25 cellular contexts compared by ENCODE assay signal in the genomic region with DNA sequence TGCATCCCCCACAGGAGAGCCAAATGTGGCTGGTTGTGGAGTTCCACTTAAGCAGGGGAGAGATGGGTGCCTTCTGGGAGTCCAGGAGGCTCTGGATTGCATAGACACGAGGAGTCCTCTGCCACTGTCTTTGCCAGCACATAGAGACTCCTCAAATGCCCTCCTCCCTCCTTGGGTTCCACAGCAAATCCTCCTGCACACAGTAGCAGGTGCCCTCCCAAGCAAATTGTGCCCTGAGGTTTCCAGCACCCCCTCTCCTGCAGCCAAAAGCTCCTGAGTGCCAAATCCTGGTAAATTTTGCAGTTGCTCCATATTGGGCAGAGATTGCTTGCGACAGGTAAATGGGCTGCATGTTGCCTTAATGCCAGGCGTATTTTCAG. TPM values are rescaled to one million over a fixed set of nuclear protein-coding genes. Genes with fewer than 3 reads are reported as not detected.
DNase-seq lines count a peak whose midpoint lies in the region; TF ChIP-seq lines count a peak whose summit lies in the region.
"Had no signal": no experiment of that assay in that cellular context is flagged by ENCODE, and none has a peak within 500 bp of the region (broad histone marks: within the 10 kb centered on the region; RNA-seq: fewer than 3 reads in every experiment).

No MANE protein-coding gene starts in this region.

- no peak overlapping the region for H3K27ac ChIP-seq in suprapubic skin
- H3K27ac ChIP-seq: RWPE1 had no signal

- peaks cover 39% of the 10 kb centered on the region for H3K4me1 ChIP-seq in suprapubic skin

- no peak for TF ChIP-seq CTCF in suprapubic skin (IDR thresholded peaks at IDR 0.05)

- no peak for TF ChIP-seq EP300 in suprapubic skin (IDR thresholded peaks at IDR 0.05)

- peaks cover 100% of the 10 kb centered on the region for H3K27me3 ChIP-seq in suprapubic skin

- H3K36me3 Mint-ChIP-seq in IgD-negative memory B cell, result peaks cover 2% of the 10 kb centered on the region
- H3K36me3 Mint-ChIP-seq: CD4-positive, CD25-positive, alpha-beta regulatory T cell had no signal

- H3K4me1 Mint-ChIP-seq in IgD-negative memory B cell, result peaks cover 8 to 26% (median 19%) of the 10 kb centered on the region in 3 donors

- 96% methylated on average over 2 of the region's 3 CpGs for WGBS in suprapubic skin

- no peaks in the 10 kb centered on the region for H3K9me3 ChIP-seq in suprapubic skin

- H3K4me3 Mint-ChIP-seq in IgD-negative memory B cell, result peak overlapping the region in 3 of 4 donors; percentile 34 to 63 (median 62)
- H3K4me3 Mint-ChIP-seq: CD4-positive, CD25-positive, alpha-beta regulatory T cell had no signal

- H3K9me3 Mint-ChIP-seq in IgD-negative memory B cell, result peaks cover 0 to 6% (median 2%) of the 10 kb centered on the region in 3 donors

- H3K27ac Mint-ChIP-seq in IgD-negative memory B cell, result peak overlapping the region in 2 of 3 donors; percentile 53 to 56
- H3K27ac Mint-ChIP-seq: CD4-positive, CD25-positive, alpha-beta regulatory T cell had no signal

- H3K27me3 Mint-ChIP-seq in IgD-negative memory B cell, result peaks cover 82% of the 10 kb centered on the region

- DNase-seq in activated CD8-positive, alpha-beta memory T cell treated with anti-CD3 and anti-CD28 coated beads, Interleukin-2, amount 50 U/mL, for 48 hours, result peak; percentile 29
- no peak for DNase-seq in activated CD8-positive, alpha-beta memory T cell treated with anti-CD3 and anti-CD28 coated beads, Interleukin-2, amount 50 U/mL, for 4 hours
- peak; percentile 10 for DNase-seq in epidermal melanocyte (ENCODE audit: insufficient read length, low spot score)
- DNase-seq in mesenteric fat pad (ENCODE audit: low spot score), result peak; percentile 39
- no peak for DNase-seq in suprapubic skin (ENCODE audit: low spot score in 2 of 2)
- no peak for DNase-seq in T-helper 1 cell
- no peak for DNase-seq in middle frontal gyrus (ENCODE audit: extremely low spot score, low spot score)
- DNase-seq: 8988T; ACHN; CD4-positive, CD25-positive, alpha-beta regulatory T cell; DMS153; DND-41; H7; NCI-H2029; NCI-H446 treated with DMSO at 0.1 percent for 48 hours; NCI-H526 treated with DMSO at 0.1 percent for 48 hours; SHP77; SW 1271 had no signal

- no peak for TF ChIP-seq POLR2A in suprapubic skin (IDR thresholded peaks at IDR 0.05)

- no peak overlapping the region for H3K4me3 ChIP-seq in suprapubic skin
- H3K4me3 ChIP-seq: K562 had no signal

- no peaks in the 10 kb centered on the region for H3K36me3 ChIP-seq in suprapubic skin

RNA-seq across cellular contexts. Expression of a gene that starts 5.8 kb away (rescaled TPM):
- polyA plus RNA-seq in IgD-negative memory B cell, result not detected
- total RNA-seq in mesenteric fat pad, result 0.13 TPM
- not detected for total RNA-seq in suprapubic skin
- total RNA-seq: CD4-positive, CD25-positive, alpha-beta regulatory T cell; H7; HT-29; K562; M059J; OCI-LY7 had no signal
- polyA plus RNA-seq: BJ; CD4-positive, CD25-positive, alpha-beta regulatory T cell; K562 had no signal

RNA-seq across cellular contexts. Expression of a gene that starts 48.5 kb away (rescaled TPM):
- polyA plus RNA-seq in IgD-negative memory B cell, result not detected
- total RNA-seq in mesenteric fat pad (1.9 TPM), suprapubic skin (under 1 TPM in 1 of 4 donors, not detected in 3; 0.17 TPM)
- total RNA-seq: CD4-positive, CD25-positive, alpha-beta regulatory T cell; H7; K562 had no signal
- polyA plus RNA-seq: CD4-positive, CD25-positive, alpha-beta regulatory T cell; K562 had no signal

Comparison
In these comparisons a context has a peak if more than half of its experiments do, and no peak if none do; other contexts are left out.
1. DNase-seq: peak in activated CD8-positive, alpha-beta memory T cell treated with anti-CD3 and anti-CD28 coated beads, Interleukin-2, amount 50 U/mL, for 48 hours (single experiment), epidermal melanocyte (single experiment) and mesenteric fat pad (single experiment); none in activated CD8-positive, alpha-beta memory T cell treated with anti-CD3 and anti-CD28 coated beads, Interleukin-2, amount 50 U/mL, for 4 hours (single experiment), suprapubic skin (0 of 2), T-helper 1 cell (0 of 5) and middle frontal gyrus (single experiment).